24 cellular contexts compared by ENCODE assay signal in the genomic region with DNA sequence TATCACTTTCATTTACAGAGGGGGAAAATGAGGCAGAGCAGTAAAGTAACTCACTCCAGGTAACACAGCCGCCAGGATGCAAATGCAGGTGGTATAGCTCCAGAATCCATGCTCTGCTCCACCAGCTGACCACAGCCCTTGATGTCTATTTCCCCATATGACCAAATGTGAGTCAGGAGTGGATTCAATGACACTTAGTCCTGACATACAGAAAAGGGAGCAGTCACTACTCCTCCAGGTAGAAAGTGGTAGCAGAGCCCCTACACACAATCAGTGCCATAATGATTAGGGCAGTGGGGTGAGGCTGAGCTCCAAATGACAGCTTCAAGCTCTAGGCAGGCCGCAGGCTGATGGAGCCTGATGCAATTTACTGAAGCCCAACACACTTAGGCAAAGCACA. TPM values are rescaled to one million over a fixed set of nuclear protein-coding genes. Genes with fewer than 3 reads are reported as not detected.
DNase-seq lines count a peak whose midpoint lies in the region; ATAC-seq lines count a peak whose summit lies in the region.
"Had no signal": no experiment of that assay in that cellular context is flagged by ENCODE, and none has a peak within 500 bp of the region (broad histone marks: within the 10 kb centered on the region; RNA-seq: fewer than 3 reads in every experiment).

No MANE protein-coding gene starts in this region.

- POLR2A ChIA-PET in activated CD4-positive, alpha-beta T cell treated with anti-CD3 and anti-CD28 coated beads for 36 hours (lab: Charles Lee), result interaction anchor here (0.9 kb wide), 1 partner anchor 44 kb away, joined by 4 read pairs; a partner anchor contains a TSS

- peak; percentile 33 for ATAC-seq in activated CD4-positive, alpha-beta T cell treated with anti-CD3 and anti-CD28 coated beads for 36 hours
- peak; percentile 40 for ATAC-seq in activated T-helper 17 cell treated with anti-CD3 and anti-CD28 coated beads, Interleukin-2, amount 50 U/mL, for 72 hours (replicated peaks)
- peak; percentile 58 for ATAC-seq in esophagus mucosa

- CTCF ChIA-PET in activated CD4-positive, alpha-beta T cell treated with anti-CD3 and anti-CD28 coated beads for 36 hours (lab: Charles Lee), result interaction anchor here (1.4 to 3.0 kb wide), 2 partner anchors 44 to 54 kb away, joined by 3 to 12 read pairs; a partner anchor contains a TSS

- intact Hi-C loops in activated CD4-positive, alpha-beta T cell treated with anti-CD3 and anti-CD28 coated beads for 36 hours (cut with DNase I, micrococcal nuclease), result no loop called here

- H3K36me3 Mint-ChIP-seq in activated CD4-positive, alpha-beta T cell treated with anti-CD3 and anti-CD28 coated beads for 36 hours (ENCODE audit: low read depth), result peaks cover 4% of the 10 kb centered on the region
- peaks cover 37% of the 10 kb centered on the region for H3K36me3 Mint-ChIP-seq in activated T-helper 17 cell treated with anti-CD3 and anti-CD28 coated beads, Interleukin-2, amount 50 U/mL, for 72 hours (ENCODE audit: low read depth)

- H3K9me3 Mint-ChIP-seq in activated CD4-positive, alpha-beta T cell treated with anti-CD3 and anti-CD28 coated beads for 36 hours (ENCODE audit: low read depth), result no peaks in the 10 kb centered on the region
- no peaks in the 10 kb centered on the region for H3K9me3 Mint-ChIP-seq in activated T-helper 17 cell treated with anti-CD3 and anti-CD28 coated beads, Interleukin-2, amount 50 U/mL, for 72 hours

- no peak overlapping the region for H3K27ac Mint-ChIP-seq in activated CD4-positive, alpha-beta T cell treated with anti-CD3 and anti-CD28 coated beads for 36 hours
- H3K27ac Mint-ChIP-seq in activated T-helper 17 cell treated with anti-CD3 and anti-CD28 coated beads, Interleukin-2, amount 50 U/mL, for 72 hours, result no peak overlapping the region
- H3K27ac Mint-ChIP-seq: B cell had no signal

- no peak overlapping the region for H3K4me3 Mint-ChIP-seq in activated CD4-positive, alpha-beta T cell treated with anti-CD3 and anti-CD28 coated beads for 36 hours
- H3K4me3 Mint-ChIP-seq in activated T-helper 17 cell treated with anti-CD3 and anti-CD28 coated beads, Interleukin-2, amount 50 U/mL, for 72 hours, result no peak overlapping the region
- H3K4me3 Mint-ChIP-seq: B cell had no signal

- no peak for DNase-seq in activated CD4-positive, alpha-beta T cell treated with anti-CD3 and anti-CD28 coated beads for 36 hours
- no peak for DNase-seq in activated CD4-positive, alpha-beta T cell treated with anti-CD3 and anti-CD28 coated beads, Interleukin-2, amount 50 U/mL, for 4 hours
- peak; percentile 10 for DNase-seq in ELR (ENCODE audit: low read depth)
- no peak for DNase-seq in cerebellar nuclear complex (lab: John Stamatoyannopoulos, UW)
- no peak for DNase-seq in NCI-H526 treated with DMSO at 0.1 percent for 48 hours (lab: John Stamatoyannopoulos, UW)
- DNase-seq in activated CD8-positive, alpha-beta memory T cell treated with anti-CD3 and anti-CD28 coated beads, Interleukin-2, amount 50 U/mL, for 48 hours, result no peak
- DNase-seq: DMS153, DND-41, GOT3, HCEC 1CT, IMR-90, KG1, MG63, NCI-H1105 treated with DMSO at 0.1 percent for 48 hours, NCI-H146, NCI-H1930, NCI-H2107, NCI-H524, NCI-H774, RPMI8226, SHP77 had no signal

- H3K4me1 Mint-ChIP-seq in activated CD4-positive, alpha-beta T cell treated with anti-CD3 and anti-CD28 coated beads for 36 hours, result peaks cover 12% of the 10 kb centered on the region
- H3K4me1 Mint-ChIP-seq in activated T-helper 17 cell treated with anti-CD3 and anti-CD28 coated beads, Interleukin-2, amount 50 U/mL, for 72 hours, result peaks cover 17% of the 10 kb centered on the region

- no peaks in the 10 kb centered on the region for H3K27me3 Mint-ChIP-seq in activated CD4-positive, alpha-beta T cell treated with anti-CD3 and anti-CD28 coated beads for 36 hours
- no peaks in the 10 kb centered on the region for H3K27me3 Mint-ChIP-seq in activated T-helper 17 cell treated with anti-CD3 and anti-CD28 coated beads, Interleukin-2, amount 50 U/mL, for 72 hours
- H3K27me3 Mint-ChIP-seq: B cell had no signal

RNA-seq across cellular contexts. Expression of a gene that starts 43.3 kb away (rescaled TPM):
- 10 to 100 TPM in 1 of 2 experiments, 1 to 10 TPM in 1; 8.7 to 11.5 TPM for total RNA-seq in activated CD4-positive, alpha-beta T cell treated with anti-CD3 and anti-CD28 coated beads for 36 hours
- total RNA-seq in activated T-helper 17 cell treated with anti-CD3 and anti-CD28 coated beads, Interleukin-2, amount 50 U/mL, for 72 hours, result 10 to 100 TPM; 13.8 to 20.9 TPM
- total RNA-seq in esophagus mucosa, result 25.4 TPM

RNA-seq across cellular contexts. Expression of a gene that starts 44.0 kb away (rescaled TPM):
- 10 to 100 TPM; 15.6 to 18.0 TPM for total RNA-seq in activated CD4-positive, alpha-beta T cell treated with anti-CD3 and anti-CD28 coated beads for 36 hours
- total RNA-seq in activated T-helper 17 cell treated with anti-CD3 and anti-CD28 coated beads, Interleukin-2, amount 50 U/mL, for 72 hours, result 10 to 100 TPM; 18.4 to 21.0 TPM
- 20.1 TPM for total RNA-seq in esophagus mucosa

RNA-seq across cellular contexts. Expression of a gene that starts 44.3 kb away (rescaled TPM):
- total RNA-seq in activated CD4-positive, alpha-beta T cell treated with anti-CD3 and anti-CD28 coated beads for 36 hours, result 1 to 10 TPM in 1 of 2 experiments, under 1 TPM in 1; 0.62 to 1.1 TPM
- total RNA-seq in activated T-helper 17 cell treated with anti-CD3 and anti-CD28 coated beads, Interleukin-2, amount 50 U/mL, for 72 hours, result under 1 TPM in 1 of 2 donors, not detected in 1; 0.26 TPM
- 0.40 TPM for total RNA-seq in esophagus mucosa
